In the genomic region with DNA sequence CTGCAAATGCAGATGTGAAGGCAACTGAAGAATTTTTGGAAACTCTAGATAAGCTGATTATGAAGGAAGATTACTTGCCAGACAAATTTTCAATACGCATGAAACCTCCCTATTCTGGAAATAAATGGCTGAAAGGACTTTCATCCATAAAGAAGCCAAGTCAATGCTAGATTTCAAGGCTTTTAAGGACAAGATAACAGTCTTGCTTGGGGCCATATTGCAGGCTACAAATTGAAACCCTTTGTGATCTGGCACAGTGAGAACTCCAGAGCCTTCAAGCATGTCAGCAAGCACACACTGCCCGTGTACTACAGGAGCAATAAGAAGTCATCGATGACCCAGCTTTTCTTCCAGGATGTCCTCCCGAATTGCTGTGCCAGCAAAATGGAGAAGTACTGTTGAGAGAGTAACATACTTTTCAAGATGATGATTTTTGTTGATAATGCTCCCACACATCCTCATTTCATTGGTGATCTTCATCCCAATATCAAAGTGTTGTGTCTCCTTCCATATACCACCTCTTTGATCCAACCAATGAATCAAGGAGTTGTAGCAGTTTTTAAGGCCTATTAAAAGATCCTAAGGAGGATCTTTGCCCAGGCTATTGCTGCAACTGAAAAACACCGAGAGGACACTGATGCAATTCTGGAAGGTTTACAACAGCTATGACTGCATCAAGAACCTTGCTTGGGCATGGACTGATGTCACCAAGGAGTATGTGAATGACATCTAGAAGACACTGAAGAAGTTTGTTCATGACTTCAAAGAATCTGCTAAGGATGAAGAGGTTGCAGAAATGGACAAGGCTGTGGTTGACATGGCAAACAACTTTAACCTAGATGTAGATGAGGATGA, we compare ENCODE assay signal across 1 cellular context.
TF ChIP-seq lines count a peak whose summit lies in the region.

No MANE protein-coding gene starts in this region.

TF ChIP-seq in GM12878, 131 proteins besides CTCF, POLR2A, EP300 and RAD21:
- TF ChIP-seq NR2F1 (conservative IDR thresholded peaks at IDR 0.05) (no peak), MTA2 (IDR thresholded peaks at IDR 0.05; ENCODE audit: low read depth) (no peak), EGR1 (IDR thresholded peaks at IDR 0.05; ENCODE audit: borderline replicate concordance in 1 of 2, low read depth in 2 of 2, low read length in 2 of 2) (no peak), TCF12 (IDR thresholded peaks at IDR 0.05; ENCODE audit: low read depth, low read length) (no peak), HCFC1 (IDR thresholded peaks at IDR 0.05; ENCODE audit: low read length) (no peak), POLR2AphosphoS2 (IDR thresholded peaks at IDR 0.05; ENCODE audit: low read depth, low read length) (no peak), PML (IDR thresholded peaks at IDR 0.05; ENCODE audit: low read length) (no peak), CBX3 (IDR thresholded peaks at IDR 0.05; ENCODE audit: borderline replicate concordance, low read depth) (no peak), CHD2 (IDR thresholded peaks at IDR 0.05; ENCODE audit: borderline replicate concordance, low read depth, low read length) (no peak), NRF1 (conservative IDR thresholded peaks at IDR 0.05; ENCODE audit: low read depth, low read length) (no peak)
- TF ChIP-seq, protein P1, sequence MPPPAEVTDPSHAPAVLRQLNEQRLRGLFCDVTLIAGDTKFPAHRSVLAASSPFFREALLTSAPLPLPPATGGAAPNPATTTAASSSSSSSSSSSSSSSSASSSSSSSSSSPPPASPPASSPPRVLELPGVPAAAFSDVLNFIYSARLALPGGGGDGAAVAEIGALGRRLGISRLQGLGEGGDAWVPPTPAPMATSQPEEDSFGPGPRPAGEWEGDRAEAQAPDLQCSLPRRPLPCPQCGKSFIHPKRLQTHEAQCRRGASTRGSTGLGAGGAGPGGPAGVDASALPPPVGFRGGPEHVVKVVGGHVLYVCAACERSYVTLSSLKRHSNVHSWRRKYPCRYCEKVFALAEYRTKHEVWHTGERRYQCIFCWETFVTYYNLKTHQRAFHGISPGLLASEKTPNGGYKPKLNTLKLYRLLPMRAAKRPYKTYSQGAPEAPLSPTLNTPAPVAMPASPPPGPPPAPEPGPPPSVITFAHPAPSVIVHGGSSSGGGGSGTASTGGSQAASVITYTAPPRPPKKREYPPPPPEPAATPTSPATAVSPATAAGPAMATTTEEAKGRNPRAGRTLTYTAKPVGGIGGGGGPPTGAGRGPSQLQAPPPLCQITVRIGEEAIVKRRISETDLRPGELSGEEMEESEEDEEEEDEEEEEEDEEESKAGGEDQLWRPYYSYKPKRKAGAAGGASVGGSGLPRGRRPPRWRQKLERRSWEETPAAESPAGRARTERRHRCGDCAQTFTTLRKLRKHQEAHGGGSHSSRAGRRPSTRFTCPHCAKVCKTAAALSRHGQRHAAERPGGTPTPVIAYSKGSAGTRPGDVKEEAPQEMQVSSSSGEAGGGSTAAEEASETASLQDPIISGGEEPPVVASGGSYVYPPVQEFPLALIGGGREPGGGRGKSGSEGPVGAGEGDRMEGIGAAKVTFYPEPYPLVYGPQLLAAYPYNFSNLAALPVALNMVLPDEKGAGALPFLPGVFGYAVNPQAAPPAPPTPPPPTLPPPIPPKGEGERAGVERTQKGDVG (CRISPR knock-in tag; IDR thresholded peaks at IDR 0.05) = no peak
- TF ChIP-seq, protein P2, sequence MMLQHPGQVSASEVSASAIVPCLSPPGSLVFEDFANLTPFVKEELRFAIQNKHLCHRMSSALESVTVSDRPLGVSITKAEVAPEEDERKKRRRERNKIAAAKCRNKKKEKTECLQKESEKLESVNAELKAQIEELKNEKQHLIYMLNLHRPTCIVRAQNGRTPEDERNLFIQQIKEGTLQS (IDR thresholded peaks at IDR 0.05; ENCODE audit: borderline replicate concordance, extremely low read depth, low read depth, low read length) = no peak
TF ChIP-seq in GM12878: peak in this region for 0.
